In the genomic region with DNA sequence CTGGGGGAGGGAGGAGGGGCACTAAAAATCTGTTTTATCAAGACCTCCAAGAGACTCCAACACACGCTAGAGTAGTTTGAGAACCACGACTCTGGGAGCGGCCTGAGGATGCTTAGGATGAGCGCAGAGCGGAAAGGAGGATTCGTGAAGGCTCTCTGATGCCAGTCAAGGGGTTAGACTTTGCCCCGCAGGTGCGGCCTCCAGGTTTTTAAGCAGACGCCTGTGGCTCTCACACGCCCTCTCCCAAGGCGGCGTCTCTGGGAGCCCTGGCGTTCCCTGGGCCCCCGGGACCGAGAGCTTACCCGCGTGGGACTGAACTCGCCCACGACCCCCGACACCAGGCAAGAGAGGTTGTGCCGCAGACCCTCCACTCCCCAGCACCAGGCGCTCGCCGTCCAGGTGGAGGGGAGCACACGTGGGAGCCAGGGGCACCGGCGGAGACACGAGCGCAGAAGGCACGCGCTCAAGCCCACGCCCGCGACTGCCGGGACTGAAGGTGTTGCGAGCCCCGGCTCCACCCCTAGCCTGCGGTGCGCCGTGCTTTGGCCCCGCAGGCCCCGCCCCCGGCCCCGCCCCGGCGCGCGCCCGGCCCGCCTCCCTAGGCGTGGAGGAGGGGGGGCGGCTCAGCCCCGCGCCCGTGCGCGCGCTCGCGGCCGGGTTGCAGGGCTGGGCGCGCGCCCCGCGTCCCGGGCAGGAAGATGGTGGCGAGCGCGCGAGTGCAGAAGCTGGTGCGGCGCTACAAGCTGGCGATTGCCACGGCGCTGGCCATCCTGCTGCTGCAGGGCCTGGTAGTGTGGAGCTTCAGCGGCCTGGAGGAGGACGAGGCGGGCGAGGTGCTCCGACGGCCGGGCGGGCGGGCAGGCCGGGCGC, we compare ENCODE assay signal across 8 cellular contexts. TPM values are rescaled to one million over a fixed set of nuclear protein-coding genes. Genes with fewer than 3 reads are reported as not detected.
DNase-seq lines count a peak whose midpoint lies in the region; ATAC-seq and TF ChIP-seq lines count a peak whose summit lies in the region.

Gene XYLT2, plus strand, starts transcription at position 684 of the 870 bp plus-strand sequence. Its CDS starts 15 bp downstream, at position 699.

- H3K4me3 ChIP-seq in coronary artery: peak within 1 kb of the TSS; percentile 99

- peak; percentile 43 for DNase-seq in AG09319 (ENCODE audit: extremely low read depth, low read depth)
- DNase-seq in NCI-H510A (lab: John Stamatoyannopoulos, UW): peak; percentile 93
- DNase-seq in activated CD4-positive, alpha-beta T cell treated with anti-CD3 and anti-CD28 coated beads for 48 hours: peak; percentile 93
- DNase-seq in coronary artery (ENCODE audit: low spot score): no peak
- DNase-seq in left lobe of liver (ENCODE audit: low spot score): peak; percentile 89
- peak; percentile 90 to 94 for DNase-seq in stimulated activated CD4-positive, alpha-beta T cell treated with anti-CD3 and anti-CD28 coated beads, Interleukin-2, amount 100 ng/mL, for 24 hours

- TF ChIP-seq CTCF in AG09319 (IDR thresholded peaks at IDR 0.05; ENCODE audit: low read depth, low read length) (no peak), coronary artery (IDR thresholded peaks at IDR 0.05) (no peak)

- peak within 1 kb of the TSS; percentile 28 to 79 for H3K27ac ChIP-seq in coronary artery

- ATAC-seq in GM19025 (IDR thresholded peaks at IDR 0.05; ENCODE audit: low read depth, unreplicated experiment) (peak; percentile 80), HG03342 (IDR thresholded peaks at IDR 0.05; ENCODE audit: unreplicated experiment) (peak; percentile 71), left lobe of liver (peak; percentile 97)

RNA-seq across cellular contexts. Expression of gene XYLT2, which starts in this region (rescaled TPM):
- 10.4 TPM for total RNA-seq in left lobe of liver
